Comparison of ENCODE assay signal across 18 cellular contexts in genomic region chr2:229409751-229410181, GRCh38.
DNase-seq lines count a peak whose midpoint lies in the region; ATAC-seq, FAIRE-seq and TF ChIP-seq lines count a peak whose summit lies in the region.
"Had no signal": no experiment of that assay in that cellular context is flagged by ENCODE, and none has a peak within 500 bp of the region (broad histone marks: within the 10 kb centered on the region; RNA-seq: fewer than 3 reads in every experiment).

No MANE protein-coding gene starts in this region.

- intact Hi-C loops in right cardiac atrium (cut with DNase I): no loop called here
- intact Hi-C loops in Right ventricle myocardium superior (cut with DNase I): no loop called here
- intact Hi-C loops in dendritic cell treated with granulocyte-macrophage colony-stimulating factor and Interleukin-4, amounts not matched to agents 40 ng/mL and 50 ng/mL, for 4 days (cut with micrococcal nuclease): loop anchor here (2.0 to 5.0 kb wide), 2 partner anchors 79 to 122 kb away; no protein-coding TSS in a partner anchor
- intact Hi-C loops in kidney (cut with DNase I): no loop called here

- H3K27ac ChIP-seq in right cardiac atrium (ENCODE audit: low read length) (peak overlapping the region; percentile 70), osteoblast (ENCODE audit: low read depth, low read length) (no peak overlapping the region), kidney (ENCODE audit: low read depth in 2 of 2, low read length in 2 of 2) (no peak overlapping the region)
- H3K27ac ChIP-seq: cardiac muscle cell had no signal

- no peaks in the 10 kb centered on the region for H4K20me1 ChIP-seq in osteoblast (ENCODE audit: insufficient read depth, low read length)

- in situ Hi-C loops in GM13976 (cut with MboI; ENCODE audit: low sequenced_read_pairs, unreplicated experiment): no loop called here

- CTCF ChIA-PET in GM10248 (lab: Yijun Ruan, JAX): no interaction called here

- H3K9me3 ChIP-seq in right cardiac atrium (ENCODE audit: control insufficient read depth, low read length): no peaks in the 10 kb centered on the region
- no peaks in the 10 kb centered on the region for H3K9me3 ChIP-seq in osteoblast (ENCODE audit: low read depth, low read length)
- H3K9me3 ChIP-seq in kidney (ENCODE audit: control insufficient read depth in 1 of 2, low read length in 2 of 2): no peaks in the 10 kb centered on the region

- TF ChIP-seq CTCF in osteoblast (IDR thresholded peaks at IDR 0.05; ENCODE audit: extremely low read depth, low read depth, low read length) (no peak), kidney (IDR thresholded peaks at IDR 0.05; ENCODE audit: borderline replicate concordance, extremely low read depth, insufficient read depth) (no peak), GM10248 (IDR thresholded peaks at IDR 0.05; ENCODE audit: control extremely low read depth, extremely low read depth, low read depth, missing control alignments) (no peak), GM13976 (IDR thresholded peaks at IDR 0.05; ENCODE audit: borderline replicate concordance, control extremely low read depth, extremely low read depth, insufficient read depth, missing control alignments) (no peak)

- 56% methylated on average over 4 of the region's 4 CpGs for WGBS in right cardiac atrium

- FAIRE-seq in kidney (lab: Jason Lieb, UNC): no peak
- FAIRE-seq: GM12891, GM19239, HepG2 had no signal

- peak overlapping the region; percentile 24 for H3K27ac Mint-ChIP-seq in dendritic cell treated with granulocyte-macrophage colony-stimulating factor and Interleukin-4, amounts not matched to agents 40 ng/mL and 50 ng/mL, for 4 days
- H3K27ac Mint-ChIP-seq: natural killer cell had no signal

- H3K9ac ChIP-seq in kidney (ENCODE audit: low read length in 2 of 2): no peak overlapping the region

- H3K4me1 ChIP-seq in right cardiac atrium (ENCODE audit: control insufficient read depth, insufficient read depth, low read length) (peaks cover 2% of the 10 kb centered on the region), osteoblast (ENCODE audit: insufficient read depth, low read length) (peaks cover 8% of the 10 kb centered on the region), kidney (ENCODE audit: control insufficient read depth in 1 of 2, insufficient read depth in 1 of 2, low read depth in 1 of 2, low read length in 2 of 2) (no peaks in the 10 kb centered on the region)

- peaks cover 54% of the 10 kb centered on the region for H3K4me1 Mint-ChIP-seq in dendritic cell treated with granulocyte-macrophage colony-stimulating factor and Interleukin-4, amounts not matched to agents 40 ng/mL and 50 ng/mL, for 4 days (ENCODE audit: low read depth)
- H3K4me1 Mint-ChIP-seq: natural killer cell had no signal

- no peak overlapping the region for H3K4me2 ChIP-seq in osteoblast (ENCODE audit: insufficient read depth, low read length)

- ATAC-seq in right cardiac atrium (no peak), Right ventricle myocardium superior (ENCODE audit: poor library complexity) (no peak), GM21619 (IDR thresholded peaks at IDR 0.05; ENCODE audit: unreplicated experiment) (no peak)
- ATAC-seq: HepG2, natural killer cell had no signal

- no peak overlapping the region for H3K4me3 Mint-ChIP-seq in dendritic cell treated with granulocyte-macrophage colony-stimulating factor and Interleukin-4, amounts not matched to agents 40 ng/mL and 50 ng/mL, for 4 days
- H3K4me3 Mint-ChIP-seq: natural killer cell had no signal

- H3K9me3 Mint-ChIP-seq in dendritic cell treated with granulocyte-macrophage colony-stimulating factor and Interleukin-4, amounts not matched to agents 40 ng/mL and 50 ng/mL, for 4 days: no peaks in the 10 kb centered on the region

- no peaks in the 10 kb centered on the region for H3K36me3 Mint-ChIP-seq in dendritic cell treated with granulocyte-macrophage colony-stimulating factor and Interleukin-4, amounts not matched to agents 40 ng/mL and 50 ng/mL, for 4 days (ENCODE audit: low read depth)
- H3K36me3 Mint-ChIP-seq: natural killer cell had no signal

- no peaks in the 10 kb centered on the region for H3K79me2 ChIP-seq in osteoblast (ENCODE audit: insufficient read depth, low read length)

- no peak overlapping the region for H2AFZ ChIP-seq in osteoblast (ENCODE audit: low read length)

- peaks cover 12% of the 10 kb centered on the region for H3K27me3 Mint-ChIP-seq in dendritic cell treated with granulocyte-macrophage colony-stimulating factor and Interleukin-4, amounts not matched to agents 40 ng/mL and 50 ng/mL, for 4 days

- H3K36me3 ChIP-seq in osteoblast (ENCODE audit: insufficient read depth, low read length): no peaks in the 10 kb centered on the region
- no peaks in the 10 kb centered on the region for H3K36me3 ChIP-seq in kidney (ENCODE audit: control insufficient read depth in 1 of 2, insufficient read depth in 2 of 2, low read length in 2 of 2)
- H3K36me3 ChIP-seq: cardiac muscle cell had no signal

- no peak for DNase-seq in right cardiac atrium
- DNase-seq in Right ventricle myocardium superior: no peak
- peak; percentile 58 for DNase-seq in osteoblast (ENCODE audit: insufficient read length, low spot score, missing footprints)
- no peak for DNase-seq in kidney
- no peak for DNase-seq in GM10248 (ENCODE audit: extremely low spot score)
- no peak for DNase-seq in GM13976 (ENCODE audit: low spot score)
- DNase-seq: activated CD8-positive, alpha-beta memory T cell treated with anti-CD3 and anti-CD28 coated beads for 24 hours; DMS79; natural killer cell; NCI-H526 treated with DMSO at 0.1 percent for 48 hours; SHP77 had no signal

- no peaks in the 10 kb centered on the region for H3K27me3 ChIP-seq in right cardiac atrium (ENCODE audit: control insufficient read depth, insufficient read depth)
- no peaks in the 10 kb centered on the region for H3K27me3 ChIP-seq in osteoblast (ENCODE audit: insufficient read depth, low read length)
- H3K27me3 ChIP-seq: cardiac muscle cell had no signal

- POLR2A ChIA-PET in GM10248 (lab: Yijun Ruan, JAX): no interaction called here

- H3K4me3 ChIP-seq in right cardiac atrium (ENCODE audit: low read length): no peak overlapping the region
- H3K4me3 ChIP-seq in osteoblast (ENCODE audit: insufficient read depth, low read length): no peak overlapping the region
- no peak overlapping the region for H3K4me3 ChIP-seq in kidney (ENCODE audit: low read length in 2 of 2)
- H3K4me3 ChIP-seq: cardiac muscle cell, skin epidermis had no signal
